Comparison of ENCODE assay signal across 30 cellular contexts in the genomic region with DNA sequence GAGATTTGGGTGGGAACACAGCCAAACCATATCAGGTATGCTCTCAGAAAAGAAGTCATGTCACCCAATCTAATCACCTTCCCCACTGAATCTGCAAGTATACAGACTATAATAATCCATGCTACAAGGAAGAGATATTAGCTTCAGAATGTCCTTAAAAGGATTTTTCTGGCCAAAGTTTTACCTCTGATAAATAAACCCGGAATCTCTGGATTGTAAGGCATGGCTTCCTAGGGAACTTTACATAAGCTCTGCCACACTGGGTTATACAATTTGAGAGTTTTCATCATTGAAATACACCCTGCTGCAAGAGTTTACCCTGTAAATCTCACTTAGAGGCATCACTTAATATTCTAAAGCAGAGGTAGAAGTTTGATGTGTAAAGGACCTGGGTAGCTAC.
DNase-seq lines count a peak whose midpoint lies in the region; FAIRE-seq and TF ChIP-seq lines count a peak whose summit lies in the region.
"Had no signal": no experiment of that assay in that cellular context is flagged by ENCODE, and none has a peak within 500 bp of the region (broad histone marks: within the 10 kb centered on the region; RNA-seq: fewer than 3 reads in every experiment).

No MANE protein-coding gene starts in this region.

- intact Hi-C loops in posterior vena cava (cut with DNase I), result no loop called here

- H2AK5ac ChIP-seq in mesendoderm (ENCODE audit: low read length), result no peak overlapping the region

- TF ChIP-seq POLR2A in suprapubic skin (IDR thresholded peaks at IDR 0.05) (no peak), H54 (IDR thresholded peaks at IDR 0.05; ENCODE audit: low read depth, low read length) (no peak)

- peak overlapping the region; percentile 24; the same call in 1 of the 2 replicates for H3K27ac Mint-ChIP-seq in HFFc6
- H3K27ac Mint-ChIP-seq: activated CD4-positive, alpha-beta T cell treated with anti-CD3 and anti-CD28 coated beads for 36 hours; activated naive CD8-positive, alpha-beta T cell treated with anti-CD3 and anti-CD28 coated beads for 36 hours; progenitor cell of endocrine pancreas; T-helper 17 cell had no signal

- no peak for FAIRE-seq in H54 (lab: Jason Lieb, UNC)
- FAIRE-seq: A204.1, GM19239, urothelium cell line had no signal

- no peak overlapping the region for H4K8ac ChIP-seq in mesendoderm (ENCODE audit: low read depth, low read length)

- peaks cover 47% of the 10 kb centered on the region for H3K4me1 Mint-ChIP-seq in HFFc6 (ENCODE audit: low read depth)
- H3K4me1 Mint-ChIP-seq: activated CD4-positive, alpha-beta T cell treated with anti-CD3 and anti-CD28 coated beads for 36 hours; activated naive CD8-positive, alpha-beta T cell treated with anti-CD3 and anti-CD28 coated beads for 36 hours had no signal

- no peaks in the 10 kb centered on the region for H3K79me1 ChIP-seq in mesendoderm (ENCODE audit: low read length)

- no peaks in the 10 kb centered on the region for H3K9me3 Mint-ChIP-seq in HFFc6
- H3K9me3 Mint-ChIP-seq: activated naive CD8-positive, alpha-beta T cell treated with anti-CD3 and anti-CD28 coated beads for 36 hours had no signal

- H3K36me3 ChIP-seq in mesendoderm (ENCODE audit: control insufficient read depth, insufficient read depth, low read length) (no peaks in the 10 kb centered on the region), suprapubic skin (no peaks in the 10 kb centered on the region), WERI-Rb-1 (no peaks in the 10 kb centered on the region)
- H3K36me3 ChIP-seq: neural progenitor cell, thoracic aorta had no signal

- peak overlapping the region; percentile 36 for H3K4ac ChIP-seq in mesendoderm (ENCODE audit: low read depth, low read length)

- peak overlapping the region; percentile 63 for H3K27ac ChIP-seq in caudate nucleus (ENCODE audit: low read depth, low read length)
- H3K27ac ChIP-seq in mesendoderm (ENCODE audit: low read depth, low read length), result peak overlapping the region; percentile 38
- no peak overlapping the region for H3K27ac ChIP-seq in suprapubic skin
- no peak overlapping the region for H3K27ac ChIP-seq in WERI-Rb-1
- H3K27ac ChIP-seq: body of pancreas, foreskin keratinocyte, HL-60, neural progenitor cell, thoracic aorta had no signal

- H3K18ac ChIP-seq in mesendoderm (ENCODE audit: low read length), result peak overlapping the region; percentile 99

- no peaks in the 10 kb centered on the region for H3K36me3 Mint-ChIP-seq in HFFc6 (ENCODE audit: low read depth)
- H3K36me3 Mint-ChIP-seq: activated naive CD8-positive, alpha-beta T cell treated with anti-CD3 and anti-CD28 coated beads for 36 hours; neural progenitor cell had no signal

- H2BK15ac ChIP-seq in mesendoderm (replicated peaks; ENCODE audit: low read depth), result peak overlapping the region; percentile 36

- peak overlapping the region; percentile 24 for H2BK5ac ChIP-seq in mesendoderm (ENCODE audit: low read length)

- H3K9me3 ChIP-seq in suprapubic skin (no peaks in the 10 kb centered on the region), WERI-Rb-1 (ENCODE audit: severe bottlenecking) (no peaks in the 10 kb centered on the region)
- H3K9me3 ChIP-seq: body of pancreas, thoracic aorta had no signal

- peak; percentile 12 for DNase-seq in AG08395 (ENCODE audit: low spot score)
- DNase-seq in HFFc6, result peak; percentile 21
- DNase-seq in caudate nucleus (lab: John Stamatoyannopoulos, UW), result no peak
- peak; percentile 14 for DNase-seq in mesendoderm
- no peak for DNase-seq in posterior vena cava (ENCODE audit: low spot score)
- no peak for DNase-seq in suprapubic skin (ENCODE audit: low spot score in 2 of 2)
- DNase-seq in H54 (ENCODE audit: insufficient read length, low spot score), result no peak
- DNase-seq in WERI-Rb-1, result no peak
- DNase-seq: activated CD4-positive, alpha-beta T cell treated with anti-CD3 and anti-CD28 coated beads for 36 hours; activated effector memory CD4-positive, alpha-beta T cell treated with anti-CD3 and anti-CD28 coated beads, Interleukin-2, amount 50 U/mL, for 16 hours; activated naive CD8-positive, alpha-beta T cell treated with anti-CD3 and anti-CD28 coated beads for 36 hours; activated T-cell treated with anti-CD3 and anti-CD28 coated beads, Interleukin-2, amount 50 U/mL, for 1 hour; body of pancreas; C1 segment of cervical spinal cord; COR-L47; effector CD8-positive, alpha-beta T cell; GF-D8; NCI-H146; NCI-H510A; OCI-M1; stimulated activated naive CD4-positive, alpha-beta T cell; T-helper 17 cell had no signal

- TF ChIP-seq CTCF in HFFc6 (IDR thresholded peaks at IDR 0.05) (no peak), suprapubic skin (IDR thresholded peaks at IDR 0.05) (no peak), WERI-Rb-1 (IDR thresholded peaks at IDR 0.05; ENCODE audit: low read depth, low read length) (no peak)

- H3K4me2 ChIP-seq in mesendoderm (ENCODE audit: low read length), result no peak overlapping the region

- no peaks in the 10 kb centered on the region for H3K79me2 ChIP-seq in mesendoderm (ENCODE audit: control insufficient read depth, insufficient read depth, low read length)

- no peak for TF ChIP-seq EP300 in suprapubic skin (IDR thresholded peaks at IDR 0.05)

- H3K23ac ChIP-seq in mesendoderm (ENCODE audit: low read length), result no peak overlapping the region

- H3K56ac ChIP-seq in mesendoderm (ENCODE audit: low read length), result peak overlapping the region; percentile 2

- H3K9ac ChIP-seq in mesendoderm (ENCODE audit: low read length), result no peak overlapping the region
- H3K9ac ChIP-seq: neural progenitor cell had no signal

- H3K4me3 ChIP-seq in mesendoderm (ENCODE audit: low read length), result no peak overlapping the region
- H3K4me3 ChIP-seq in suprapubic skin, result no peak overlapping the region
- no peak overlapping the region for H3K4me3 ChIP-seq in WERI-Rb-1 (ENCODE audit: low read depth, low read length)
- H3K4me3 ChIP-seq: body of pancreas, neural progenitor cell, thoracic aorta had no signal

- no CpG with 5 or more reads among the region's 1 CpG for WGBS in mesendoderm (ENCODE audit: extremely low coverage, insufficient coverage, low lambda C conversion rate)
- WGBS in suprapubic skin, result 67% methylated on average over 1 of the region's 1 CpG

- H2BK120ac ChIP-seq in mesendoderm (ENCODE audit: low read depth, low read length), result no peak overlapping the region

- H3K27me3 Mint-ChIP-seq in HFFc6 (ENCODE audit: insufficient read depth), result no peaks in the 10 kb centered on the region; the same call in 1 of the 2 replicates
- H3K27me3 Mint-ChIP-seq: activated CD4-positive, alpha-beta T cell treated with anti-CD3 and anti-CD28 coated beads for 36 hours; activated naive CD8-positive, alpha-beta T cell treated with anti-CD3 and anti-CD28 coated beads for 36 hours had no signal

- no peak overlapping the region for H4K5ac ChIP-seq in mesendoderm (ENCODE audit: low read length)

- H3K27me3 ChIP-seq in mesendoderm (ENCODE audit: insufficient read depth, low read length, poor library complexity) (no peaks in the 10 kb centered on the region), suprapubic skin (no peaks in the 10 kb centered on the region), WERI-Rb-1 (ENCODE audit: insufficient read depth, low read depth, severe bottlenecking) (no peaks in the 10 kb centered on the region)
- H3K27me3 ChIP-seq: body of pancreas, foreskin keratinocyte, neural progenitor cell had no signal

- no peak overlapping the region for H3K4me3 Mint-ChIP-seq in HFFc6
- H3K4me3 Mint-ChIP-seq: activated CD4-positive, alpha-beta T cell treated with anti-CD3 and anti-CD28 coated beads for 36 hours; activated naive CD8-positive, alpha-beta T cell treated with anti-CD3 and anti-CD28 coated beads for 36 hours; neural progenitor cell; T-helper 17 cell had no signal

- H3K4me1 ChIP-seq in mesendoderm (ENCODE audit: control insufficient read depth, low read depth, low read length) (peaks cover 17% of the 10 kb centered on the region), suprapubic skin (peaks cover 13% of the 10 kb centered on the region)
- H3K4me1 ChIP-seq: body of pancreas had no signal

Comparison
In these comparisons a context has a peak if more than half of its experiments do, and no peak if none do; other contexts are left out.
1. DNase-seq: peak in AG08395 (single experiment), HFFc6 (single experiment) and mesendoderm (single experiment); none in caudate nucleus (0 of 61), posterior vena cava (single experiment), suprapubic skin (0 of 2), H54 (single experiment) and WERI-Rb-1 (single experiment).
2. H3K27ac ChIP-seq: peak in caudate nucleus (single experiment) and mesendoderm (single experiment); none in suprapubic skin (single experiment) and WERI-Rb-1 (single experiment).